In the genomic region with DNA sequence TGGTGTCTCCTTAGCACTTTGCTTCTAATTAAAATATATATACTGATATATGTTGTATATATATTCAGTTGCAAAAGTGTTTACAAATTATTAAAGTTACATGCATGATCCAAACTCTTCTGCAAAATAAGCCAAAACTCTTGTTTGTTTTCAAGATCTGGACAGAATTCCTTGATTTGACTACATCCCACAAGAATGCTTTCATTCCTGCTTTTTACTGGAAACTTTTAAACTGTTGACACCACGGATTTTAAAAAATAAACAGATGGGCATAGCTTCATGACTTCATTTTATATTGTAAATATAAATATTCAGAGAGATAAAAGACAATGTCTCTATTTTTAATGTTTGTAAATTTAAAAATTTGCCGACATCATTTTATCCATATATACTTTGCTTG, we compare ENCODE assay signal across 24 cellular contexts.
DNase-seq lines count a peak whose midpoint lies in the region; ATAC-seq and TF ChIP-seq lines count a peak whose summit lies in the region.
"Had no signal": no experiment of that assay in that cellular context is flagged by ENCODE, and none has a peak within 500 bp of the region (broad histone marks: within the 10 kb centered on the region; RNA-seq: fewer than 3 reads in every experiment).

No MANE protein-coding gene starts in this region.

- H3K27me3 ChIP-seq in right atrium auricular region, result no peaks in the 10 kb centered on the region
- H3K27me3 ChIP-seq: colonic mucosa had no signal

- peak overlapping the region; percentile 17 to 62 for H3K27ac ChIP-seq in right atrium auricular region
- H3K27ac ChIP-seq: A549, colonic mucosa, prostate gland, SK-N-MC had no signal

- ATAC-seq in Right ventricle myocardium inferior, result peak; percentile 23
- ATAC-seq: A549 had no signal

- TF ChIP-seq CTCF in astrocyte of the spinal cord (IDR thresholded peaks at IDR 0.05; ENCODE audit: low read depth, low read length), result no peak
- no peak for TF ChIP-seq CTCF in right atrium auricular region (IDR thresholded peaks at IDR 0.05)

- intact Hi-C loops in Right ventricle myocardium inferior (cut with DNase I) (loop anchor here (5.0 kb wide), 1 partner anchor 40 kb away; no protein-coding TSS in a partner anchor), cardiac septum (cut with DNase I) (loop anchor here (5.0 kb wide), 1 partner anchor 40 kb away; no protein-coding TSS in a partner anchor)

- no peaks in the 10 kb centered on the region for H3K36me3 ChIP-seq in right atrium auricular region
- H3K36me3 ChIP-seq: colonic mucosa, prostate gland had no signal

- H3K9me3 ChIP-seq in right atrium auricular region, result no peaks in the 10 kb centered on the region
- H3K9me3 ChIP-seq: A549, colonic mucosa, prostate gland had no signal

- H3K4me1 ChIP-seq in right atrium auricular region, result no peaks in the 10 kb centered on the region
- H3K4me1 ChIP-seq: A549, colonic mucosa, prostate gland had no signal

- in situ Hi-C loops in astrocyte of the spinal cord (cut with HindIII; ENCODE audit: low sequenced_read_pairs), result no loop called here

- DNase-seq in Right ventricle myocardium inferior (ENCODE audit: missing footprints) (no peak), cardiac septum (ENCODE audit: low spot score) (no peak), astrocyte of the spinal cord (ENCODE audit: low read depth, low spot score) (peak; percentile 45), right atrium auricular region (ENCODE audit: low spot score) (no peak), A172 (ENCODE audit: low spot score) (no peak), SK-N-DZ (ENCODE audit: low spot score) (no peak)
- no peak for DNase-seq in activated CD8-positive, alpha-beta memory T cell treated with anti-CD3 and anti-CD28 coated beads, Interleukin-2, amount 50 U/mL, for 4 hours
- no peak for DNase-seq in stimulated activated CD4-positive, alpha-beta T cell treated with anti-CD3 and anti-CD28 coated beads, Interleukin-4, amount 100 ng/mL, for 24 hours
- DNase-seq: activated CD4-positive, CD25-positive, alpha-beta regulatory T cell treated with anti-CD3 and anti-CD28 coated beads, Interleukin-2, amount 50 U/mL, for 72 hours; amniotic stem cell; CD4-positive, alpha-beta T cell; colonic mucosa; DMS53; glutamatergic neuron; immature natural killer cell; MM.1S; NCI-H146; NCI-H2171 treated with DMSO at 0.1 percent for 48 hours; NCI-H82; stimulated activated CD8-positive, alpha-beta memory T cell treated with anti-CD3 and anti-CD28 coated beads, Interleukin-4, amount 100 ng/mL, for 48 hours; T-helper 9 cell had no signal

- H3K4me3 ChIP-seq in astrocyte of the spinal cord (ENCODE audit: low read depth, low read length) (no peak overlapping the region), right atrium auricular region (no peak overlapping the region)
- H3K4me3 ChIP-seq: A549, colonic mucosa, prostate gland, SK-N-MC had no signal
